ENCODE assay signal across 1 cellular context in the genomic region with DNA sequence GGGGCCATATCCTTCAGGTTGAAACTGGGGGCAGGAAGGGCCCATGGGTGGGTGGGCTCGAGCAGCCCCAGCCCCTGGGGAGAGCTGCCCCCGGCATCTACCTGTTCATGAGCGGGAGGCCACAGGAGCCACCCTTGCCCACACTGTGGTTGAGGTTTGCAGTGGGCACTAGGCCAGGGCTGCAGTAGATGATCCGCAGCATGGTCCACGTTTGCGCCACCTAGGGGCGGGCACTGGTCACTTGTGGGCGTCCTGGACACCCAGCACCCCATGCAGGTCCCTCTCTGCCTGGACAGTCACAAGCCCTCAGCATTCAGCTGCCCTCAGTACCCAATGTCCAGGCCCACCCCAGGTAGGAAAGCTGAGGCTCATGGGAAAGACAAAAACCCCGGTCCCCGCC.
A peak's percentile ranks its signal among the peaks of the same experiment; 100 is the strongest.
TF ChIP-seq lines count a peak whose summit lies in the region.

No MANE protein-coding gene starts in this region.

TF ChIP-seq in K562, 482 proteins besides CTCF, POLR2A, EP300 and RAD21:
- TF ChIP-seq CREM (IDR thresholded peaks at IDR 0.05; ENCODE audit: low read depth) (peak; percentile 40; the same call in 1 of the 2 replicates), ZNF232 (CRISPR knock-in tag; IDR thresholded peaks at IDR 0.05) (no peak), MAFF (IDR thresholded peaks at IDR 0.05; ENCODE audit: low read length) (no peak), NFIC (IDR thresholded peaks at IDR 0.05) (peak; percentile 65), PHF20 (IDR thresholded peaks at IDR 0.05; ENCODE audit: partially characterized antibody) (no peak), ZNF239 (CRISPR knock-in tag; IDR thresholded peaks at IDR 0.05) (no peak)
- TF ChIP-seq, protein P1, sequence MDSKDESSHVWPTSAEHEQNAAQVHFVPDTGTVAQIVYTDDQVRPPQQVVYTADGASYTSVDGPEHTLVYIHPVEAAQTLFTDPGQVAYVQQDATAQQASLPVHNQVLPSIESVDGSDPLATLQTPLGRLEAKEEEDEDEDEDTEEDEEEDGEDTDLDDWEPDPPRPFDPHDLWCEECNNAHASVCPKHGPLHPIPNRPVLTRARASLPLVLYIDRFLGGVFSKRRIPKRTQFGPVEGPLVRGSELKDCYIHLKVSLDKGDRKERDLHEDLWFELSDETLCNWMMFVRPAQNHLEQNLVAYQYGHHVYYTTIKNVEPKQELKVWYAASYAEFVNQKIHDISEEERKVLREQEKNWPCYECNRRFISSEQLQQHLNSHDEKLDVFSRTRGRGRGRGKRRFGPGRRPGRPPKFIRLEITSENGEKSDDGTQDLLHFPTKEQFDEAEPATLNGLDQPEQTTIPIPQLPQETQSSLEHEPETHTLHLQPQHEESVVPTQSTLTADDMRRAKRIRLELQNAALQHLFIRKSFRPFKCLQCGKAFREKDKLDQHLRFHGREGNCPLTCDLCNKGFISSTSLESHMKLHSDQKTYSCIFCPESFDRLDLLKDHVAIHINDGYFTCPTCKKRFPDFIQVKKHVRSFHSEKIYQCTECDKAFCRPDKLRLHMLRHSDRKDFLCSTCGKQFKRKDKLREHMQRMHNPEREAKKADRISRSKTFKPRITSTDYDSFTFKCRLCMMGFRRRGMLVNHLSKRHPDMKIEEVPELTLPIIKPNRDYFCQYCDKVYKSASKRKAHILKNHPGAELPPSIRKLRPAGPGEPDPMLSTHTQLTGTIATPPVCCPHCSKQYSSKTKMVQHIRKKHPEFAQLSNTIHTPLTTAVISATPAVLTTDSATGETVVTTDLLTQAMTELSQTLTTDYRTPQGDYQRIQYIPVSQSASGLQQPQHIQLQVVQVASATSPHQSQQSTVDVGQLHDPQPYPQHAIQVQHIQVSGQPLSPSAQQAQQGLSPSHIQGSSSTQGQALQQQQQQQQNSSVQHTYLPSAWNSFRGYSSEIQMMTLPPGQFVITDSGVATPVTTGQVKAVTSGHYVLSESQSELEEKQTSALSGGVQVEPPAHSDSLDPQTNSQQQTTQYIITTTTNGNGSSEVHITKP (IDR thresholded peaks at IDR 0.05; ENCODE audit: partially characterized antibody): no peak
- TF ChIP-seq, protein P2, sequence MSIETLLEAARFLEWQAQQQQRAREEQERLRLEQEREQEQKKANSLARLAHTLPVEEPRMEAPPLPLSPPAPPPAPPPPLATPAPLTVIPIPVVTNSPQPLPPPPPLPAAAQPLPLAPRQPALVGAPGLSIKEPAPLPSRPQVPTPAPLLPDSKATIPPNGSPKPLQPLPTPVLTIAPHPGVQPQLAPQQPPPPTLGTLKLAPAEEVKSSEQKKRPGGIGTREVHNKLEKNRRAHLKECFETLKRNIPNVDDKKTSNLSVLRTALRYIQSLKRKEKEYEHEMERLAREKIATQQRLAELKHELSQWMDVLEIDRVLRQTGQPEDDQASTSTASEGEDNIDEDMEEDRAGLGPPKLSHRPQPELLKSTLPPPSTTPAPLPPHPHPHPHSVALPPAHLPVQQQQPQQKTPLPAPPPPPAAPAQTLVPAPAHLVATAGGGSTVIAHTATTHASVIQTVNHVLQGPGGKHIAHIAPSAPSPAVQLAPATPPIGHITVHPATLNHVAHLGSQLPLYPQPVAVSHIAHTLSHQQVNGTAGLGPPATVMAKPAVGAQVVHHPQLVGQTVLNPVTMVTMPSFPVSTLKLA (conservative IDR thresholded peaks at IDR 0.05): no peak
- TF ChIP-seq, protein P3, sequence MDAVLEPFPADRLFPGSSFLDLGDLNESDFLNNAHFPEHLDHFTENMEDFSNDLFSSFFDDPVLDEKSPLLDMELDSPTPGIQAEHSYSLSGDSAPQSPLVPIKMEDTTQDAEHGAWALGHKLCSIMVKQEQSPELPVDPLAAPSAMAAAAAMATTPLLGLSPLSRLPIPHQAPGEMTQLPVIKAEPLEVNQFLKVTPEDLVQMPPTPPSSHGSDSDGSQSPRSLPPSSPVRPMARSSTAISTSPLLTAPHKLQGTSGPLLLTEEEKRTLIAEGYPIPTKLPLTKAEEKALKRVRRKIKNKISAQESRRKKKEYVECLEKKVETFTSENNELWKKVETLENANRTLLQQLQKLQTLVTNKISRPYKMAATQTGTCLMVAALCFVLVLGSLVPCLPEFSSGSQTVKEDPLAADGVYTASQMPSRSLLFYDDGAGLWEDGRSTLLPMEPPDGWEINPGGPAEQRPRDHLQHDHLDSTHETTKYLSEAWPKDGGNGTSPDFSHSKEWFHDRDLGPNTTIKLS (IDR thresholded peaks at IDR 0.05; ENCODE audit: borderline replicate concordance, low read depth): no peak
- TF ChIP-seq, protein P4, sequence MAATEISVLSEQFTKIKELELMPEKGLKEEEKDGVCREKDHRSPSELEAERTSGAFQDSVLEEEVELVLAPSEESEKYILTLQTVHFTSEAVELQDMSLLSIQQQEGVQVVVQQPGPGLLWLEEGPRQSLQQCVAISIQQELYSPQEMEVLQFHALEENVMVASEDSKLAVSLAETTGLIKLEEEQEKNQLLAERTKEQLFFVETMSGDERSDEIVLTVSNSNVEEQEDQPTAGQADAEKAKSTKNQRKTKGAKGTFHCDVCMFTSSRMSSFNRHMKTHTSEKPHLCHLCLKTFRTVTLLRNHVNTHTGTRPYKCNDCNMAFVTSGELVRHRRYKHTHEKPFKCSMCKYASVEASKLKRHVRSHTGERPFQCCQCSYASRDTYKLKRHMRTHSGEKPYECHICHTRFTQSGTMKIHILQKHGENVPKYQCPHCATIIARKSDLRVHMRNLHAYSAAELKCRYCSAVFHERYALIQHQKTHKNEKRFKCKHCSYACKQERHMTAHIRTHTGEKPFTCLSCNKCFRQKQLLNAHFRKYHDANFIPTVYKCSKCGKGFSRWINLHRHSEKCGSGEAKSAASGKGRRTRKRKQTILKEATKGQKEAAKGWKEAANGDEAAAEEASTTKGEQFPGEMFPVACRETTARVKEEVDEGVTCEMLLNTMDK (IDR thresholded peaks at IDR 0.05; ENCODE audit: borderline replicate concordance, insufficient read depth, low read depth, low read length, poor library complexity, severe bottlenecking): peak; percentile 68
